In the genomic region with DNA sequence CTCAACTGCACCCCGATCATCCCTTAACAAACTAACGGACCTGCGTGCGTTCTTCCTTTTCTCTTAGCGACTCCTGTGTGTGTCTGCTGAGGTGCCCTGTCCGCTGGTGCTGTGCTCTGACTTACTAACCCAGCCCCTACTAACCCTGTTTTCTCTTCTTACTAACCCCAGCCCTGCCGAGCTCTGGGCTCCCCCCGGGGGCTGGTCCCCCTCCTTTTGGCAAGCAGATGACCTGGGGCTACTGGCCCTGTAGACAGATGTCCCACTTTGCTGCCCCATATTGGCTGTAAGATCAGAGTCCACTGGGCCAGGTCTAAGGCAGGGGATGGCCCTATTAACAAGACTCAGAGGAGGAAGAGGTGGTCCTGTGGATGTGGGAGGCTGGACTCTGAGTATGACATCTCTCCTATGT, we compare ENCODE assay signal across 8 cellular contexts. TPM values are rescaled to one million over a fixed set of nuclear protein-coding genes. Genes with fewer than 3 reads are reported as not detected.
A peak's percentile ranks its signal among the peaks of the same experiment; 100 is the strongest.
DNase-seq lines count a peak whose midpoint lies in the region; ATAC-seq and TF ChIP-seq lines count a peak whose summit lies in the region.

No MANE protein-coding gene starts in this region.

- H3K9ac ChIP-seq in NT2/D1 (ENCODE audit: insufficient read length, low read depth) (peak overlapping the region; percentile 45), neural progenitor cell (no peak overlapping the region)

- H3K36me3 ChIP-seq in NT2/D1 (ENCODE audit: insufficient read depth, insufficient read length, low read length) (peaks cover 5% of the 10 kb centered on the region), neural progenitor cell (no peaks in the 10 kb centered on the region)

- DNase-seq in AG04450 (ENCODE audit: low read depth, low spot score) (no peak), NT2/D1 (ENCODE audit: low read depth, low spot score) (no peak), dorsolateral prefrontal cortex (no peak), neural progenitor cell (ENCODE audit: low spot score) (no peak), HPDE6-E6E7 (ENCODE audit: extremely low spot score) (no peak), NCI-H1092 (lab: John Stamatoyannopoulos, UW) (no peak), omental fat pad (ENCODE audit: low spot score) (no peak)

- H3K36me3 Mint-ChIP-seq in neural progenitor cell, result peaks cover 7% of the 10 kb centered on the region

- POLR2A ChIA-PET in AG04450 (lab: Yijun Ruan, JAX), result no interaction called here

- H3K27ac ChIP-seq in AG04450 (ENCODE audit: low read depth, low read length) (peak overlapping the region; percentile 100), dorsolateral prefrontal cortex (peak overlapping the region; percentile 59 to 98 (median 94)), neural progenitor cell (peak overlapping the region; percentile 98)

- peak overlapping the region; percentile 84 for H3K27ac Mint-ChIP-seq in neural progenitor cell

- peaks cover 5% of the 10 kb centered on the region for H3K4me1 ChIP-seq in NT2/D1 (ENCODE audit: insufficient read depth, insufficient read length)
- peaks cover 21% of the 10 kb centered on the region for H3K4me1 ChIP-seq in neural progenitor cell

- ATAC-seq in GM21447 (IDR thresholded peaks at IDR 0.05; ENCODE audit: unreplicated experiment), result peak; percentile 8
- no peak for ATAC-seq in omental fat pad (ENCODE audit: low FRiP score)

- H3K4me3 Mint-ChIP-seq in neural progenitor cell, result peak overlapping the region; percentile 84

- H3F3A ChIP-seq in neural progenitor cell (ENCODE audit: low read depth), result peaks cover 65% of the 10 kb centered on the region

- TF ChIP-seq CTCF in AG04450 (IDR thresholded peaks at IDR 0.05; ENCODE audit: low read depth, low read length) (no peak), dorsolateral prefrontal cortex (IDR thresholded peaks at IDR 0.05 in 54 of 56, conservative IDR thresholded peaks at IDR 0.05 in 2 of 56; ENCODE audit: low read depth in 1 of 56, partially characterized antibody in 56 of 56) (no peak), neural progenitor cell (IDR thresholded peaks at IDR 0.05) (no peak), omental fat pad (IDR thresholded peaks at IDR 0.05) (no peak)

- peaks cover 60% of the 10 kb centered on the region for H3K4me1 Mint-ChIP-seq in neural progenitor cell

- H3K27me3 Mint-ChIP-seq in neural progenitor cell (ENCODE audit: insufficient read depth, low read depth), result peaks cover 9% of the 10 kb centered on the region

- H3K9me3 Mint-ChIP-seq in neural progenitor cell, result no peaks in the 10 kb centered on the region

- peak overlapping the region; percentile 95 for H3K4me3 ChIP-seq in AG04450 (ENCODE audit: low read depth, low read length)
- H3K4me3 ChIP-seq in NT2/D1 (ENCODE audit: insufficient read length, low read depth), result no peak overlapping the region
- H3K4me3 ChIP-seq in dorsolateral prefrontal cortex, result peak overlapping the region in 58 of 59 donors; percentile 46 to 93 (median 80)
- peak overlapping the region; percentile 55 for H3K4me3 ChIP-seq in neural progenitor cell

- no peaks in the 10 kb centered on the region for H3K79me2 ChIP-seq in neural progenitor cell (ENCODE audit: low read depth)

- H3K27me3 ChIP-seq in AG04450 (ENCODE audit: control insufficient read depth, insufficient read depth, low read length), result no peaks in the 10 kb centered on the region
- no peaks in the 10 kb centered on the region for H3K27me3 ChIP-seq in NT2/D1 (ENCODE audit: insufficient read depth, insufficient read length)
- peaks cover 0 to 7% (median 0%) of the 10 kb centered on the region in 45 donors for H3K27me3 ChIP-seq in dorsolateral prefrontal cortex
- H3K27me3 ChIP-seq in neural progenitor cell, result no peaks in the 10 kb centered on the region

- intact Hi-C loops in dorsolateral prefrontal cortex (cut with DNase I), result loop anchor here (10.0 kb wide), 2 partner anchors 1133 to 1343 kb away; a partner anchor contains a TSS

- H2AFZ ChIP-seq in neural progenitor cell (replicated peaks), result no peak overlapping the region

- peak overlapping the region; percentile 84 for H3K4me2 ChIP-seq in neural progenitor cell

- CTCF ChIA-PET in AG04450 (lab: Charles Lee), result interaction anchor here (0.7 to 2.8 kb wide), 8 partner anchors 9 to 742 kb away, joined by 3 to 11 read pairs (median 4); no protein-coding TSS in a partner anchor

- peaks cover 31% of the 10 kb centered on the region for H4K20me1 ChIP-seq in neural progenitor cell (ENCODE audit: low read depth)

- H3K9me3 ChIP-seq in AG04450 (ENCODE audit: control insufficient read depth, insufficient read depth, low read length), result peaks cover 3% of the 10 kb centered on the region; the same call in 1 of the 2 replicates
- H3K9me3 ChIP-seq in NT2/D1 (ENCODE audit: insufficient read depth, low read length), result no peaks in the 10 kb centered on the region
- no peaks in the 10 kb centered on the region for H3K9me3 ChIP-seq in neural progenitor cell (ENCODE audit: low read depth)

RNA-seq across cellular contexts. Expression of a gene that starts 14.7 kb away (rescaled TPM):
- 7.8 and 9.4 TPM in 2 replicates for polyA plus RNA-seq in AG04450 (2011; rRNA removed)
- polyA minus RNA-seq in AG04450 (2011; rRNA and poly(A)+ RNA removed), result 16.9 and 19.0 TPM in 2 replicates
- total RNA-seq in dorsolateral prefrontal cortex (100 to 1,000 TPM in 119 of 120 experiments, 10 to 100 TPM in 1; 94.5 to 482 (median 304) TPM), neural progenitor cell (ENCODE audit: low replicate concordance) (262 and 277 TPM in 2 replicates), omental fat pad (1 to 10 TPM; 2.0 to 3.0 (median 2.4) TPM)

RNA-seq across cellular contexts. Expression of a gene that starts 50.3 kb away (rescaled TPM):
- not detected in 2 replicates for polyA plus RNA-seq in AG04450 (2011; rRNA removed)
- not detected in 2 replicates for polyA minus RNA-seq in AG04450 (2011; rRNA and poly(A)+ RNA removed)
- 1 to 10 TPM in 3 of 120 experiments, under 1 TPM in 4, not detected in 113; 0.62 to 1.3 (median 0.96) TPM for total RNA-seq in dorsolateral prefrontal cortex
- 1.1 and 1.6 TPM in 2 replicates for total RNA-seq in neural progenitor cell (ENCODE audit: low replicate concordance)
- total RNA-seq in omental fat pad, result not detected

RNA-seq across cellular contexts. Expression of a gene that starts 54.2 kb away (rescaled TPM):
- polyA plus RNA-seq in AG04450 (2011; rRNA removed), result not detected in 2 replicates
- polyA minus RNA-seq in AG04450 (2011; rRNA and poly(A)+ RNA removed), result not detected in 2 replicates
- total RNA-seq in dorsolateral prefrontal cortex, result 1 to 10 TPM in 78 of 120 experiments, under 1 TPM in 27, not detected in 15; 0.47 to 4.9 (median 1.6) TPM
- 0.53 TPM in 1 of 2 replicates, not detected in the other for total RNA-seq in neural progenitor cell (ENCODE audit: low replicate concordance)
- 1 to 10 TPM in 3 of 4 donors, under 1 TPM in 1; 0.96 to 2.2 (median 1.9) TPM for total RNA-seq in omental fat pad

Comparison
In these comparisons a context has a peak if more than half of its experiments do, and no peak if none do; other contexts are left out.
1. RNA of a gene that starts 14.7 kb away (total RNA-seq): 94.5 to 482 TPM in dorsolateral prefrontal cortex and 262 to 277 TPM in neural progenitor cell; 2.0 to 3.0 TPM in omental fat pad; every median in the first group is over 10 times any median in the second.
2. Peak in every context shown above with its lines, with median percentiles within 50 percentile points of each other: H3K27ac ChIP-seq.